In the genomic region with DNA sequence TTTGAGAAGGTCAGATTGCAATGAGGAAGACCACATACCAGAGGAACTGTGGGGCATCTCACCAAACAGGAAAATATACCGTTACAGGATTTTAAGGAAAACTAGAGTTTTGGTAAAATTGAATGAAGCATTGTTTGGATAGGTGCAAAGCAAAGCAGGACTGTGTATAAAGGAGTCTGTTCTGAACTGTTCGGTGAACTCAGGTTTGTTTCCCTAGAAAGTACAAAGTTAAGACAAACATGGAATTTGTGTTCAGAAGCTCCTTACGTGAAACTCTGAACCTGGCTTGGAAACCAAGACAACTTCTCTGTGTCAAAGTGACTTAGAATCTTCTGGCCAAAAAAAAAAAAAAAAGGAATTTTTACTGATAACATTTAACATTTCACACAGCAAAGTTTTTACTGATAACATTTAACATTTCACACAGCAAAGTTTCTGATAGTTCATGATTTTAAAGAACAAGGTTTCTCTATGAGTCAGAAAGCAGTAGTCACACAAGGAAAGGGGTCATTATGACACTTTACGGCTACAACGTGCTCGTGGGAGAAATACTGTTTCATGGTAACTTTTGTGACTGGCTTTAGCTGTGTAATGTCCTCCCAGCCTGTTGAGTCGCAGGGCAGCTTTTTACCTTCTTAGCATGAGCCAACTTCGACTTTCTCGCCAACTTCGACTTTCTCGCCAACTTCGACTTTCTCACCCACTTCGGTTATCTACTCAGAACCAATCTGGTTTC, we compare ENCODE assay signal across 12 cellular contexts. TPM values are rescaled to one million over a fixed set of nuclear protein-coding genes. Genes with fewer than 3 reads are reported as not detected.
DNase-seq lines count a peak whose midpoint lies in the region; ATAC-seq, FAIRE-seq and TF ChIP-seq lines count a peak whose summit lies in the region.
"Had no signal": no experiment of that assay in that cellular context is flagged by ENCODE, and none has a peak within 500 bp of the region (broad histone marks: within the 10 kb centered on the region; RNA-seq: fewer than 3 reads in every experiment).

No MANE protein-coding gene starts in this region.

- no peak for FAIRE-seq in kidney (lab: Jason Lieb, UNC)

- H3K9ac ChIP-seq in kidney (ENCODE audit: low read length in 2 of 2), result no peak overlapping the region
- H3K9ac ChIP-seq: neural progenitor cell had no signal

- DNase-seq in CD1c-positive myeloid dendritic cell (ENCODE audit: extremely low spot score) (peak; percentile 69), kidney (no peak), brain microvascular endothelial cell (no peak), A172 (ENCODE audit: low spot score) (no peak)
- DNase-seq: BE2C, NCI-H1694 had no signal

- H3K9me3 ChIP-seq in kidney (ENCODE audit: control insufficient read depth in 1 of 2, low read length in 2 of 2), result no peaks in the 10 kb centered on the region
- H3K9me3 ChIP-seq: BE2C, SJCRH30 had no signal

- H3K4me3 ChIP-seq in kidney (ENCODE audit: low read length in 2 of 2) (no peak overlapping the region), brain microvascular endothelial cell (ENCODE audit: low read depth, low read length) (no peak overlapping the region)
- H3K4me3 ChIP-seq: neural progenitor cell, SJCRH30 had no signal

- peak; percentile 63 for ATAC-seq in GM18861 (IDR thresholded peaks at IDR 0.05; ENCODE audit: unreplicated experiment)
- peak; percentile 57 for ATAC-seq in HG03108 (IDR thresholded peaks at IDR 0.05; ENCODE audit: unreplicated experiment)
- peak; percentile 98 for ATAC-seq in activated T-helper 17 cell treated with anti-CD3 and anti-CD28 coated beads, Interleukin-2, amount 50 U/mL, for 72 hours (replicated peaks)
- no peak for ATAC-seq in GM19023 (IDR thresholded peaks at IDR 0.05; ENCODE audit: unreplicated experiment)

- no peaks in the 10 kb centered on the region for H3K27me3 Mint-ChIP-seq in activated T-helper 17 cell treated with anti-CD3 and anti-CD28 coated beads, Interleukin-2, amount 50 U/mL, for 72 hours

- H3K36me3 ChIP-seq in kidney (ENCODE audit: control insufficient read depth in 1 of 2, insufficient read depth in 2 of 2, low read length in 2 of 2), result peaks cover 0 to 10% of the 10 kb centered on the region in 2 donors
- peaks cover 15% of the 10 kb centered on the region for H3K36me3 ChIP-seq in brain microvascular endothelial cell (replicated peaks)
- H3K36me3 ChIP-seq: BE2C, neural progenitor cell had no signal

- intact Hi-C loops in kidney (cut with DNase I), result no loop called here

- H3K27ac Mint-ChIP-seq in activated T-helper 17 cell treated with anti-CD3 and anti-CD28 coated beads, Interleukin-2, amount 50 U/mL, for 72 hours, result peak overlapping the region; percentile 65
- H3K27ac Mint-ChIP-seq: neural progenitor cell had no signal

- no peaks in the 10 kb centered on the region for H3K27me3 ChIP-seq in brain microvascular endothelial cell (replicated peaks)
- H3K27me3 ChIP-seq: BE2C, neural progenitor cell, SJCRH30 had no signal

- peaks cover 26% of the 10 kb centered on the region for H3K4me1 Mint-ChIP-seq in activated T-helper 17 cell treated with anti-CD3 and anti-CD28 coated beads, Interleukin-2, amount 50 U/mL, for 72 hours

- H3K4me1 ChIP-seq in kidney (ENCODE audit: control insufficient read depth in 1 of 2, insufficient read depth in 1 of 2, low read depth in 1 of 2, low read length in 2 of 2), result no peaks in the 10 kb centered on the region
- H3K4me1 ChIP-seq: BE2C, neural progenitor cell had no signal

- peak overlapping the region; percentile 61 for H3K4me3 Mint-ChIP-seq in activated T-helper 17 cell treated with anti-CD3 and anti-CD28 coated beads, Interleukin-2, amount 50 U/mL, for 72 hours
- H3K4me3 Mint-ChIP-seq: neural progenitor cell had no signal

- peaks cover 14% of the 10 kb centered on the region for H3K36me3 Mint-ChIP-seq in activated T-helper 17 cell treated with anti-CD3 and anti-CD28 coated beads, Interleukin-2, amount 50 U/mL, for 72 hours (ENCODE audit: low read depth)

- H3K9me3 Mint-ChIP-seq in activated T-helper 17 cell treated with anti-CD3 and anti-CD28 coated beads, Interleukin-2, amount 50 U/mL, for 72 hours, result peaks cover 6% of the 10 kb centered on the region
- H3K9me3 Mint-ChIP-seq: neural progenitor cell had no signal

- TF ChIP-seq CTCF in kidney (IDR thresholded peaks at IDR 0.05; ENCODE audit: borderline replicate concordance, extremely low read depth, insufficient read depth), result no peak
- TF ChIP-seq CTCF in brain microvascular endothelial cell (IDR thresholded peaks at IDR 0.05; ENCODE audit: low read depth, low read length, missing control alignments), result no peak

- no peak overlapping the region for H3K27ac ChIP-seq in kidney (ENCODE audit: low read depth in 2 of 2, low read length in 2 of 2)
- H3K27ac ChIP-seq in brain microvascular endothelial cell, result no peak overlapping the region
- H3K27ac ChIP-seq: neural progenitor cell, SJCRH30 had no signal

- in situ Hi-C loops in brain microvascular endothelial cell (cut with HindIII; ENCODE audit: low pct_ligation_motif_present, low sequenced_read_pairs), result no loop called here

RNA-seq across cellular contexts. Expression of a gene that starts 21.2 kb away (rescaled TPM):
- total RNA-seq in activated T-helper 17 cell treated with anti-CD3 and anti-CD28 coated beads, Interleukin-2, amount 50 U/mL, for 72 hours, result 10 to 100 TPM; 15.1 to 42.6 TPM
- 13.1 TPM for total RNA-seq in kidney
- 0.52 TPM for polyA plus RNA-seq in kidney (ENCODE audit: insufficient read depth, low read depth, low replicate concordance)
- 6.5 and 9.9 TPM in 2 replicates for total RNA-seq in A172 (2014; rRNA removed; shearing (Covaris generic))

RNA-seq across cellular contexts. Expression of a gene that starts 36.9 kb away (rescaled TPM):
- total RNA-seq in activated T-helper 17 cell treated with anti-CD3 and anti-CD28 coated beads, Interleukin-2, amount 50 U/mL, for 72 hours, result 10 to 100 TPM; 66.7 to 87.8 TPM
- 44.4 TPM for total RNA-seq in kidney
- polyA plus RNA-seq in kidney (ENCODE audit: insufficient read depth, low read depth, low replicate concordance), result 86.2 TPM
- total RNA-seq in A172 (2014; rRNA removed; shearing (Covaris generic)), result 111 and 127 TPM in 2 replicates
